16 cellular contexts compared by ENCODE assay signal in the genomic region with DNA sequence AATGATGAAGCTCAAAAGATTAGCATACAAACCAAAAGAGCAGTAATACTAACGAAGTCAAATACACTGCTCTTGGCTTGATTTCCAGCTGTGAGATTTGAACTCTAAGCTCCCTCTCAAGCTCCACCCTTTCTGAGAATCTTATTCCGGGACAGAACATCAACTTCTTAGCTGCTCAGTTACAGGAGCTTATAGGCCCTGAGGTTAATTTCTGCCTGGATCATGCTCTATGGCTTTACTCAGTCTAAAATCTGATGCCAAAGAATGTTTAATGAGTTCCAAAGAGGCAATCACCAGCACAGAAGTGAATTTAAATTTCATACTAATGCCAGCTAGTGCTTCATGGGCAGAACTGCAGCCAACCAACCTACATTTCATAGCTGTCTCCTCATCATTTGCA.
A peak's percentile ranks its signal among the peaks of the same experiment; 100 is the strongest.
DNase-seq lines count a peak whose midpoint lies in the region; ATAC-seq and TF ChIP-seq lines count a peak whose summit lies in the region.
"Had no signal": no experiment of that assay in that cellular context is flagged by ENCODE, and none has a peak within 500 bp of the region (broad histone marks: within the 10 kb centered on the region; RNA-seq: fewer than 3 reads in every experiment).

No MANE protein-coding gene starts in this region.

- no peak overlapping the region for H3K27ac Mint-ChIP-seq in GM23338
- H3K27ac Mint-ChIP-seq: B cell; CD8-positive, alpha-beta T cell had no signal

- H3K4me1 ChIP-seq in GM23338 (ENCODE audit: insufficient read depth), result peaks cover 47% of the 10 kb centered on the region
- H3K4me1 ChIP-seq: BLaER1 treated with 17β-estradiol and CSF1 and Interleukin-3, amounts not matched to agents 10 nM and 100 nM had no signal

- in situ Hi-C loops in brain microvascular endothelial cell (cut with HindIII; ENCODE audit: low pct_ligation_motif_present, low sequenced_read_pairs), result no loop called here

- H3K36me3 ChIP-seq in GM23338 (ENCODE audit: insufficient read depth) (no peaks in the 10 kb centered on the region), brain microvascular endothelial cell (replicated peaks) (no peaks in the 10 kb centered on the region)
- H3K36me3 ChIP-seq: BLaER1 treated with 17β-estradiol and CSF1 and Interleukin-3, amounts not matched to agents 10 nM and 100 nM; HAP-1 had no signal

- peaks cover 68% of the 10 kb centered on the region for H3K4me1 Mint-ChIP-seq in GM23338
- H3K4me1 Mint-ChIP-seq: B cell had no signal

- H3K4me3 ChIP-seq in GM23338 (no peak overlapping the region), brain microvascular endothelial cell (ENCODE audit: low read depth, low read length) (no peak overlapping the region)
- H3K4me3 ChIP-seq: BLaER1 treated with 17β-estradiol and CSF1 and Interleukin-3, amounts not matched to agents 10 nM and 100 nM; HAP-1 had no signal

- no peak overlapping the region for H2AFZ ChIP-seq in GM23338

- H3K9me2 ChIP-seq in GM23338 (ENCODE audit: insufficient read depth), result no peaks in the 10 kb centered on the region

- no peak overlapping the region for H3K27ac ChIP-seq in GM23338 (ENCODE audit: low read depth)
- no peak overlapping the region for H3K27ac ChIP-seq in brain microvascular endothelial cell
- H3K27ac ChIP-seq: BLaER1 treated with 17β-estradiol and CSF1 and Interleukin-3, amounts not matched to agents 10 nM and 100 nM; HL-60 had no signal

- H3K4me2 ChIP-seq in GM23338, result 0 out of 2 replicates have a peak overlapping the region, but pooled peaks have one; percentile 6
- H3K4me2 ChIP-seq: BLaER1 treated with 17β-estradiol and CSF1 and Interleukin-3, amounts not matched to agents 10 nM and 100 nM had no signal

- H3K79me2 ChIP-seq in GM23338 (replicated peaks; ENCODE audit: insufficient read depth), result peaks cover 76% of the 10 kb centered on the region

- H4K20me1 ChIP-seq in GM23338 (replicated peaks; ENCODE audit: insufficient read depth), result no peaks in the 10 kb centered on the region
- H4K20me1 ChIP-seq: BLaER1 treated with 17β-estradiol and CSF1 and Interleukin-3, amounts not matched to agents 10 nM and 100 nM had no signal

- peaks cover 1% of the 10 kb centered on the region for H3K27me3 Mint-ChIP-seq in GM23338 (ENCODE audit: insufficient read depth, low read depth, poor library complexity)
- H3K27me3 Mint-ChIP-seq: B cell had no signal

- H3F3A ChIP-seq in GM23338 (replicated peaks; ENCODE audit: low read depth), result no peaks in the 10 kb centered on the region

- H3K4me3 Mint-ChIP-seq in GM23338, result no peak overlapping the region
- H3K4me3 Mint-ChIP-seq: B cell; CD8-positive, alpha-beta T cell had no signal

- H3K36me3 Mint-ChIP-seq in GM23338 (ENCODE audit: low read depth), result no peaks in the 10 kb centered on the region
- H3K36me3 Mint-ChIP-seq: CD8-positive, alpha-beta T cell had no signal

- peak; percentile 33; the same call in 2 of the 3 replicates for ATAC-seq in GM23338
- no peak for ATAC-seq in HG03520 (IDR thresholded peaks at IDR 0.05; ENCODE audit: unreplicated experiment)
- ATAC-seq in GM19455 (IDR thresholded peaks at IDR 0.05; ENCODE audit: unreplicated experiment), result no peak
- ATAC-seq: CD8-positive, alpha-beta T cell had no signal

- H3K27me3 ChIP-seq in GM23338 (ENCODE audit: insufficient read depth) (no peaks in the 10 kb centered on the region), brain microvascular endothelial cell (replicated peaks) (no peaks in the 10 kb centered on the region)
- H3K27me3 ChIP-seq: BLaER1 treated with 17β-estradiol and CSF1 and Interleukin-3, amounts not matched to agents 10 nM and 100 nM had no signal

- no peaks in the 10 kb centered on the region for H3K9me3 Mint-ChIP-seq in GM23338
- H3K9me3 Mint-ChIP-seq: CD8-positive, alpha-beta T cell had no signal

- DNase-seq in GM23338 (ENCODE audit: low spot score) (no peak), NCI-H69 (lab: John Stamatoyannopoulos, UW) (peak; percentile 13), astrocyte of the hippocampus (ENCODE audit: low read depth, low spot score) (peak; percentile 14), fibroblast of peridontal ligament (ENCODE audit: extremely low read depth) (peak; percentile 13), brain microvascular endothelial cell (no peak), DMS153 treated with DMSO at 0.1 percent for 48 hours (lab: John Stamatoyannopoulos, UW; ENCODE audit: unreplicated experiment) (no peak)
- DNase-seq: Calu3; CD8-positive, alpha-beta T cell; DMS79 treated with DMSO at 0.1 percent for 48 hours; GF-D8 had no signal

- TF ChIP-seq CTCF in GM23338 (conservative IDR thresholded peaks at IDR 0.05; ENCODE audit: low read depth in 2 of 2), result no peak
- TF ChIP-seq CTCF in brain microvascular endothelial cell (IDR thresholded peaks at IDR 0.05; ENCODE audit: low read depth, low read length, missing control alignments), result no peak

TF ChIP-seq in GM23338, 12 proteins besides CTCF, POLR2A, EP300 and RAD21 (continues in another document):
- TF ChIP-seq EZH2 (IDR thresholded peaks at IDR 0.05; ENCODE audit: low read depth, unreplicated experiment), result no peak
- TF ChIP-seq ZNF331 (CRISPR knock-in tag; IDR thresholded peaks at IDR 0.05; ENCODE audit: low read depth), result no peak
- no peak for TF ChIP-seq ETS1 (IDR thresholded peaks at IDR 0.05)
- no peak for TF ChIP-seq STAT1 (IDR thresholded peaks at IDR 0.05; ENCODE audit: unreplicated experiment)
- no peak for TF ChIP-seq POLR2AphosphoS5 (IDR thresholded peaks at IDR 0.05; ENCODE audit: low read depth)
- TF ChIP-seq JUNB (IDR thresholded peaks at IDR 0.05; ENCODE audit: unreplicated experiment), result no peak
- TF ChIP-seq, protein P1, sequence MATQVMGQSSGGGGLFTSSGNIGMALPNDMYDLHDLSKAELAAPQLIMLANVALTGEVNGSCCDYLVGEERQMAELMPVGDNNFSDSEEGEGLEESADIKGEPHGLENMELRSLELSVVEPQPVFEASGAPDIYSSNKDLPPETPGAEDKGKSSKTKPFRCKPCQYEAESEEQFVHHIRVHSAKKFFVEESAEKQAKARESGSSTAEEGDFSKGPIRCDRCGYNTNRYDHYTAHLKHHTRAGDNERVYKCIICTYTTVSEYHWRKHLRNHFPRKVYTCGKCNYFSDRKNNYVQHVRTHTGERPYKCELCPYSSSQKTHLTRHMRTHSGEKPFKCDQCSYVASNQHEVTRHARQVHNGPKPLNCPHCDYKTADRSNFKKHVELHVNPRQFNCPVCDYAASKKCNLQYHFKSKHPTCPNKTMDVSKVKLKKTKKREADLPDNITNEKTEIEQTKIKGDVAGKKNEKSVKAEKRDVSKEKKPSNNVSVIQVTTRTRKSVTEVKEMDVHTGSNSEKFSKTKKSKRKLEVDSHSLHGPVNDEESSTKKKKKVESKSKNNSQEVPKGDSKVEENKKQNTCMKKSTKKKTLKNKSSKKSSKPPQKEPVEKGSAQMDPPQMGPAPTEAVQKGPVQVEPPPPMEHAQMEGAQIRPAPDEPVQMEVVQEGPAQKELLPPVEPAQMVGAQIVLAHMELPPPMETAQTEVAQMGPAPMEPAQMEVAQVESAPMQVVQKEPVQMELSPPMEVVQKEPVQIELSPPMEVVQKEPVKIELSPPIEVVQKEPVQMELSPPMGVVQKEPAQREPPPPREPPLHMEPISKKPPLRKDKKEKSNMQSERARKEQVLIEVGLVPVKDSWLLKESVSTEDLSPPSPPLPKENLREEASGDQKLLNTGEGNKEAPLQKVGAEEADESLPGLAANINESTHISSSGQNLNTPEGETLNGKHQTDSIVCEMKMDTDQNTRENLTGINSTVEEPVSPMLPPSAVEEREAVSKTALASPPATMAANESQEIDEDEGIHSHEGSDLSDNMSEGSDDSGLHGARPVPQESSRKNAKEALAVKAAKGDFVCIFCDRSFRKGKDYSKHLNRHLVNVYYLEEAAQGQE (IDR thresholded peaks at IDR 0.05; ENCODE audit: unreplicated experiment), result no peak
- TF ChIP-seq EZH2phosphoT487 (IDR thresholded peaks at IDR 0.05; ENCODE audit: unreplicated experiment), result no peak
- TF ChIP-seq NANOG (IDR thresholded peaks at IDR 0.05; ENCODE audit: borderline replicate concordance), result no peak

Comparison
In these comparisons a context has a peak if more than half of its experiments do, and no peak if none do; other contexts are left out.
1. DNase-seq: peak in NCI-H69 (single experiment), astrocyte of the hippocampus (single experiment) and fibroblast of peridontal ligament (single experiment); none in GM23338 (single experiment), brain microvascular endothelial cell (single experiment) and DMS153 treated with DMSO at 0.1 percent for 48 hours (single experiment).